ENCODE assay signal across 1 cellular context in genomic region chr9:113657765-113658564, GRCh38.
TF ChIP-seq lines count a peak whose summit lies in the region.

No MANE protein-coding gene starts in this region.

TF ChIP-seq in GM12878, 131 proteins besides CTCF, POLR2A, EP300 and RAD21 (continued from another document and continues in another):
- 0 out of 2 replicates have a peak, but pooled peaks have one; percentile 49 for TF ChIP-seq YY1 (IDR thresholded peaks at IDR 0.05; ENCODE audit: low read depth, low read length)
- TF ChIP-seq NR2C1 (IDR thresholded peaks at IDR 0.05): no peak
- no peak for TF ChIP-seq CHD2 (IDR thresholded peaks at IDR 0.05; ENCODE audit: borderline replicate concordance, low read depth, low read length)
- TF ChIP-seq MLLT1 (IDR thresholded peaks at IDR 0.05): 0 out of 2 replicates have a peak, but pooled peaks have one; percentile 24
- TF ChIP-seq ETV6 (conservative IDR thresholded peaks at IDR 0.05 in 1 of 2, IDR thresholded peaks at IDR 0.05 in 1 of 2; ENCODE audit: borderline replicate concordance in 1 of 2, low read depth in 1 of 2): no peak
- TF ChIP-seq BMI1 (IDR thresholded peaks at IDR 0.05; ENCODE audit: borderline replicate concordance): no peak
- TF ChIP-seq RCOR1 (conservative IDR thresholded peaks at IDR 0.05; ENCODE audit: low read depth, low read length): no peak
- TF ChIP-seq WRNIP1 (IDR thresholded peaks at IDR 0.05; ENCODE audit: borderline replicate concordance, low read depth, low read length): no peak
- no peak for TF ChIP-seq FOXK2 (IDR thresholded peaks at IDR 0.05)
- no peak for TF ChIP-seq CUX1 (IDR thresholded peaks at IDR 0.05; ENCODE audit: insufficient replicate concordance, low read depth, low read length)
- no peak for TF ChIP-seq REST (IDR thresholded peaks at IDR 0.05; ENCODE audit: low read depth, low read length)
- no peak for TF ChIP-seq NR2C2 (IDR thresholded peaks at IDR 0.05; ENCODE audit: borderline replicate concordance, control insufficient read depth, insufficient read length, low read depth)
- no peak for TF ChIP-seq ZNF207 (IDR thresholded peaks at IDR 0.05; ENCODE audit: borderline replicate concordance)
- no peak for TF ChIP-seq ZNF24 (IDR thresholded peaks at IDR 0.05)
- TF ChIP-seq TARDBP (IDR thresholded peaks at IDR 0.05; ENCODE audit: borderline replicate concordance): no peak
- TF ChIP-seq RFX5 (IDR thresholded peaks at IDR 0.05; ENCODE audit: low read depth, low read length): no peak
- TF ChIP-seq USF2 (IDR thresholded peaks at IDR 0.05; ENCODE audit: borderline replicate concordance, low read depth, low read length): no peak
- TF ChIP-seq MTA2 (IDR thresholded peaks at IDR 0.05; ENCODE audit: low read depth): no peak
- TF ChIP-seq NFYA (IDR thresholded peaks at IDR 0.05; ENCODE audit: borderline replicate concordance, low read depth, low read length): no peak
- TF ChIP-seq NBN (IDR thresholded peaks at IDR 0.05): no peak
- 0 out of 2 replicates have a peak, but pooled peaks have one; percentile 28 for TF ChIP-seq LARP7 (IDR thresholded peaks at IDR 0.05)
- TF ChIP-seq PRDM15 (CRISPR knock-in tag; IDR thresholded peaks at IDR 0.05): no peak
- peak; percentile 34; the same call in 1 of the 2 replicates for TF ChIP-seq IKZF1 (conservative IDR thresholded peaks at IDR 0.05)
- no peak for TF ChIP-seq CHD1 (IDR thresholded peaks at IDR 0.05; ENCODE audit: low read depth, low read length)
- TF ChIP-seq KLF5 (IDR thresholded peaks at IDR 0.05; ENCODE audit: partially characterized antibody): no peak
- TF ChIP-seq MXI1 (IDR thresholded peaks at IDR 0.05; ENCODE audit: low read depth, low read length): no peak
- no peak for TF ChIP-seq IRF4 (IDR thresholded peaks at IDR 0.05; ENCODE audit: low read depth, low read length)
- TF ChIP-seq RAD51 (IDR thresholded peaks at IDR 0.05): no peak
- TF ChIP-seq RB1 (IDR thresholded peaks at IDR 0.05; ENCODE audit: borderline replicate concordance): 0 out of 2 replicates have a peak, but pooled peaks have one; percentile 57
- TF ChIP-seq NFIC (IDR thresholded peaks at IDR 0.05; ENCODE audit: low read depth, low read length): no peak
- TF ChIP-seq E4F1 (IDR thresholded peaks at IDR 0.05; ENCODE audit: borderline replicate concordance, partially characterized antibody): no peak
- no peak for TF ChIP-seq EED (IDR thresholded peaks at IDR 0.05; ENCODE audit: low read depth)
- TF ChIP-seq SMAD1 (IDR thresholded peaks at IDR 0.05; ENCODE audit: low read depth, partially characterized antibody): no peak
- 0 out of 4 replicates have a peak, but pooled peaks of 1 of the 2 experiments have one; percentile 18 for TF ChIP-seq BHLHE40 (IDR thresholded peaks at IDR 0.05; ENCODE audit: borderline replicate concordance in 1 of 2, low read depth in 2 of 2, low read length in 1 of 2)
- TF ChIP-seq CEBPZ (IDR thresholded peaks at IDR 0.05; ENCODE audit: low read depth, low read length): no peak
- no peak for TF ChIP-seq TAF1 (IDR thresholded peaks at IDR 0.05; ENCODE audit: borderline replicate concordance, low read depth, low read length)
- TF ChIP-seq DPF2 (IDR thresholded peaks at IDR 0.05): no peak
- TF ChIP-seq PKNOX1 (IDR thresholded peaks at IDR 0.05): no peak
